1 cellular context compared by ENCODE assay signal in genomic region chr10:3890602-3891352, GRCh38.
TF ChIP-seq lines count a peak whose summit lies in the region.

No MANE protein-coding gene starts in this region.

TF ChIP-seq in K562, 482 proteins besides CTCF, POLR2A, EP300 and RAD21 (continued from another document and continues in another):
- TF ChIP-seq MGA (IDR thresholded peaks at IDR 0.05) (no peak), BMI1 (IDR thresholded peaks at IDR 0.05; ENCODE audit: low read length) (no peak), NR3C1 (CRISPR knock-in tag; IDR thresholded peaks at IDR 0.05) (no peak), MBD2 (IDR thresholded peaks at IDR 0.05; ENCODE audit: borderline replicate concordance, low read depth) (no peak), TAF1 (IDR thresholded peaks at IDR 0.05; ENCODE audit: control insufficient read depth, extremely low read depth, insufficient read depth, low read length, severe bottlenecking) (no peak), HNRNPH1 (optimal IDR thresholded peaks at IDR 0.05; ENCODE audit: low read depth, low read length) (no peak), ZNF445 (CRISPR knock-in tag; IDR thresholded peaks at IDR 0.05; ENCODE audit: low read depth) (peak; percentile 84; the same call in 1 of the 2 replicates), MAX (CRISPR knock-in tag; IDR thresholded peaks at IDR 0.05) (no peak), ETV6 (IDR thresholded peaks at IDR 0.05; ENCODE audit: borderline replicate concordance in 1 of 2, low read depth in 2 of 2, low read length in 1 of 2) (no peak), ETV6 (CRISPR knock-in tag; IDR thresholded peaks at IDR 0.05; ENCODE audit: borderline replicate concordance) (no peak), ZC3H11A (IDR thresholded peaks at IDR 0.05; ENCODE audit: low read depth, low read length) (no peak), PURB (CRISPR knock-in tag; IDR thresholded peaks at IDR 0.05; ENCODE audit: low read depth) (no peak), FOSL1 (tag; conservative IDR thresholded peaks at IDR 0.05) (peak; percentile 69), ZMIZ1 (IDR thresholded peaks at IDR 0.05; ENCODE audit: low read depth in 2 of 2, low read length in 2 of 2) (no peak), ZNF431 (CRISPR knock-in tag; IDR thresholded peaks at IDR 0.05) (no peak), CBFA2T2 (conservative IDR thresholded peaks at IDR 0.05) (no peak), ZC3H4 (CRISPR knock-in tag; IDR thresholded peaks at IDR 0.05; ENCODE audit: borderline replicate concordance) (no peak), ARID4B (CRISPR knock-in tag; IDR thresholded peaks at IDR 0.05) (no peak), E2F3 (CRISPR knock-in tag; IDR thresholded peaks at IDR 0.05) (peak; percentile 97), MCM2 (IDR thresholded peaks at IDR 0.05; ENCODE audit: low read depth) (no peak), NFIC (IDR thresholded peaks at IDR 0.05) (no peak), DDX20 (tag; IDR thresholded peaks at IDR 0.05; ENCODE audit: low read depth) (peak; percentile 99), POLR3G (IDR thresholded peaks at IDR 0.05; ENCODE audit: extremely low read depth, insufficient read length, insufficient replicate concordance) (no peak), TBP (optimal IDR thresholded peaks at IDR 0.05; ENCODE audit: low read depth, low read length) (no peak), ZFP1 (CRISPR knock-in tag; IDR thresholded peaks at IDR 0.05) (peak; percentile 88), ZBTB33 (CRISPR knock-in tag; IDR thresholded peaks at IDR 0.05) (no peak), MCM3 (IDR thresholded peaks at IDR 0.05) (no peak), ZNF224 (CRISPR knock-in tag; IDR thresholded peaks at IDR 0.05) (no peak), ZBTB1 (CRISPR knock-in tag; IDR thresholded peaks at IDR 0.05; ENCODE audit: borderline replicate concordance, low read depth) (0 out of 2 replicates have a peak, but pooled peaks have one; percentile 49), MEIS2 (IDR thresholded peaks at IDR 0.05; ENCODE audit: partially characterized antibody) (peak; percentile 71), ZNF655 (CRISPR knock-in tag; IDR thresholded peaks at IDR 0.05) (peak; percentile 86; the same call in 1 of the 2 replicates), ZNF696 (CRISPR knock-in tag; conservative IDR thresholded peaks at IDR 0.05) (peak; percentile 83; the same call in 1 of the 2 replicates), XRCC4 (IDR thresholded peaks at IDR 0.05; ENCODE audit: extremely low read depth, insufficient read depth, insufficient read length) (no peak), NFATC3 (IDR thresholded peaks at IDR 0.05) (no peak)
